In the genomic region with DNA sequence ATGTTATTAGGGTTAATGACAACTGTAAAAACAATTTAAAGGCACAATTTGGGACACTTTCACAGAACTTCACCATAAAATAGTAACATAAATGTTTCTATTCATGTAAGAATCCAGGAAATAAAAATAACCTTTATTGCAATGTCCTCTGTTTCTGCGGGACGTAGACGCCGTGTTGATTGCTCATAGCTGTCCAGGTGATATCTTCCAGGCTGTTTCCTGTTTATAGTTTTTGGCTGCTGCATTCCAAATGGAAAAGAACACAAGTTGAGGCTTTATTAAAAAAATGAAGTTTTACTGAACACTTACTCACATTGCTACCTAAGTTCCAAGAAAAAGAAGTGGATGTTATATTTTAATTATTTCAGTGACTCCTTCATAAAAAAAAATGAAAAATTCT, we compare ENCODE assay signal across 2 cellular contexts.
TF ChIP-seq lines count a peak whose summit lies in the region.

No MANE protein-coding gene starts in this region.

TF ChIP-seq in liver, 16 proteins besides CTCF, POLR2A, EP300 and RAD21 (continued from another document):
- TF ChIP-seq, protein P1, sequence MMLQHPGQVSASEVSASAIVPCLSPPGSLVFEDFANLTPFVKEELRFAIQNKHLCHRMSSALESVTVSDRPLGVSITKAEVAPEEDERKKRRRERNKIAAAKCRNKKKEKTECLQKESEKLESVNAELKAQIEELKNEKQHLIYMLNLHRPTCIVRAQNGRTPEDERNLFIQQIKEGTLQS (IDR thresholded peaks at IDR 0.05), result no peak
- TF ChIP-seq HNF4G (IDR thresholded peaks at IDR 0.05) (no peak), HNF4A (conservative IDR thresholded peaks at IDR 0.05) (no peak), RXRA (IDR thresholded peaks at IDR 0.05) (no peak), EGR1 (IDR thresholded peaks at IDR 0.05; ENCODE audit: low read depth in 2 of 2) (no peak), TAF1 (conservative IDR thresholded peaks at IDR 0.05) (no peak), SP1 (IDR thresholded peaks at IDR 0.05) (no peak), GABPA (IDR thresholded peaks at IDR 0.05 in 1 of 2, conservative IDR thresholded peaks at IDR 0.05 in 1 of 2) (no peak)
- TF ChIP-seq, protein P2, sequence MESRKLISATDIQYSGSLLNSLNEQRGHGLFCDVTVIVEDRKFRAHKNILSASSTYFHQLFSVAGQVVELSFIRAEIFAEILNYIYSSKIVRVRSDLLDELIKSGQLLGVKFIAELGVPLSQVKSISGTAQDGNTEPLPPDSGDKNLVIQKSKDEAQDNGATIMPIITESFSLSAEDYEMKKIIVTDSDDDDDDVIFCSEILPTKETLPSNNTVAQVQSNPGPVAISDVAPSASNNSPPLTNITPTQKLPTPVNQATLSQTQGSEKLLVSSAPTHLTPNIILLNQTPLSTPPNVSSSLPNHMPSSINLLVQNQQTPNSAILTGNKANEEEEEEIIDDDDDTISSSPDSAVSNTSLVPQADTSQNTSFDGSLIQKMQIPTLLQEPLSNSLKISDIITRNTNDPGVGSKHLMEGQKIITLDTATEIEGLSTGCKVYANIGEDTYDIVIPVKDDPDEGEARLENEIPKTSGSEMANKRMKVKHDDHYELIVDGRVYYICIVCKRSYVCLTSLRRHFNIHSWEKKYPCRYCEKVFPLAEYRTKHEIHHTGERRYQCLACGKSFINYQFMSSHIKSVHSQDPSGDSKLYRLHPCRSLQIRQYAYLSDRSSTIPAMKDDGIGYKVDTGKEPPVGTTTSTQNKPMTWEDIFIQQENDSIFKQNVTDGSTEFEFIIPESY (IDR thresholded peaks at IDR 0.05), result no peak
TF ChIP-seq in liver: peak in this region for 0.

TF ChIP-seq in HepG2, 621 proteins besides CTCF, POLR2A, EP300 and RAD21:
- no peak for TF ChIP-seq ATF5 (CRISPR knock-in tag; IDR thresholded peaks at IDR 0.05; ENCODE audit: low read depth)
